Comparison of ENCODE assay signal across 8 cellular contexts in genomic region chr3:110314512-110315114, GRCh38.
DNase-seq lines count a peak whose midpoint lies in the region; ATAC-seq, FAIRE-seq and TF ChIP-seq lines count a peak whose summit lies in the region.

No MANE protein-coding gene starts in this region.

- no TSS peak for BruUV-seq in HepG2 (replicated peaks; lab: Mats Ljungman, UMichigan)

- CTCF ChIA-PET in activated B cell treated with CpG ODN at 0.5 μM for 24 hours (lab: Charles Lee) (interaction anchor here (0.5 to 2.3 kb wide), 16 partner anchors 9 to 1729 kb away, joined by 3 to 16 read pairs (median 4); no protein-coding TSS in a partner anchor), HepG2 (lab: Yijun Ruan, JAX; ENCODE audit: low intra/inter-chr PET ratio, low total read pairs) (no interaction called here)

- H3K27ac Mint-ChIP-seq in activated B cell treated with CpG ODN at 0.5 μM for 24 hours = no peak overlapping the region
- no peak overlapping the region for H3K27ac Mint-ChIP-seq in central memory CD8-positive, alpha-beta T cell (ENCODE audit: low read depth)

- intact Hi-C loops in activated B cell treated with CpG ODN at 0.5 μM for 24 hours (cut with micrococcal nuclease) (loop anchor here (1.0 to 5.0 kb wide), 7 partner anchors 582 to 1826 kb away; no protein-coding TSS in a partner anchor), HepG2 (cut with micrococcal nuclease; ENCODE audit: unreplicated experiment) (loop anchor here (1.0 to 10.0 kb wide), 4 partner anchors 582 to 1040 kb away; no protein-coding TSS in a partner anchor)

- no peak for TF ChIP-seq EP300 in HepG2 (IDR thresholded peaks at IDR 0.05; ENCODE audit: low read depth in 2 of 2, low read length in 2 of 2)
- TF ChIP-seq EP300 in HepG2 (CRISPR knock-in tag; IDR thresholded peaks at IDR 0.05; ENCODE audit: borderline replicate concordance) = no peak

- H3K27ac ChIP-seq in HepG2 (ENCODE audit: extremely low read length, insufficient read depth, low read length) = no peak overlapping the region

- H3K79me2 ChIP-seq in HepG2 (ENCODE audit: insufficient read depth, low read length) = no peaks in the 10 kb centered on the region

- no peak for TF ChIP-seq POLR2A in HepG2 (IDR thresholded peaks at IDR 0.05; ENCODE audit: insufficient read depth in 1 of 2, low read depth in 2 of 2, low read length in 2 of 2)

- H3K4me1 ChIP-seq in HepG2 (ENCODE audit: insufficient read depth, low read length) = no peaks in the 10 kb centered on the region

- in situ Hi-C loops in HepG2 (cut with HindIII; ENCODE audit: extremely low pct_ligation_motif_present, low pct_unique_long_range_greater_than_20kb) = no loop called here

- 2% methylated on average over 7 of the region's 7 CpGs for WGBS in HepG2 (ENCODE audit: low lambda C conversion rate)

- peak; percentile 78 for TF ChIP-seq CTCF in activated B cell treated with CpG ODN at 0.5 μM for 24 hours (IDR thresholded peaks at IDR 0.05)
- peak; percentile 77 for TF ChIP-seq CTCF in HepG2 (CRISPR knock-in tag; IDR thresholded peaks at IDR 0.05)

- no peak overlapping the region for H3K4me3 Mint-ChIP-seq in activated B cell treated with CpG ODN at 0.5 μM for 24 hours
- H3K4me3 Mint-ChIP-seq in central memory CD8-positive, alpha-beta T cell = no peak overlapping the region

- no peaks in the 10 kb centered on the region for H3K36me3 Mint-ChIP-seq in activated B cell treated with CpG ODN at 0.5 μM for 24 hours (ENCODE audit: low read depth)
- no peaks in the 10 kb centered on the region for H3K36me3 Mint-ChIP-seq in central memory CD8-positive, alpha-beta T cell (ENCODE audit: insufficient read depth)

- POLR2A ChIA-PET in activated B cell treated with CpG ODN at 0.5 μM for 24 hours (lab: Charles Lee) (no interaction called here), HepG2 (lab: Yijun Ruan, JAX) (no interaction called here)

- no peak overlapping the region for H2AFZ ChIP-seq in HepG2 (ENCODE audit: low read length)

- TF ChIP-seq RAD21 in HepG2 (CRISPR knock-in tag; IDR thresholded peaks at IDR 0.05) = no peak

- no peaks in the 10 kb centered on the region for H3K36me3 ChIP-seq in HepG2 (replicated peaks in 1 of 2; ENCODE audit: control insufficient read depth in 1 of 2, insufficient read depth in 2 of 2, low read length in 2 of 2)

- H3K4me1 Mint-ChIP-seq in activated B cell treated with CpG ODN at 0.5 μM for 24 hours = no peaks in the 10 kb centered on the region
- no peaks in the 10 kb centered on the region for H3K4me1 Mint-ChIP-seq in central memory CD8-positive, alpha-beta T cell

- no peak overlapping the region for H3K9ac ChIP-seq in HepG2 (ENCODE audit: insufficient read depth, low read depth, low read length)

- H3K4me2 ChIP-seq in HepG2 (ENCODE audit: low read depth, low read length) = no peak overlapping the region

- no peak overlapping the region for H3K4me3 ChIP-seq in HepG2 (replicated peaks in 1 of 3; ENCODE audit: insufficient read depth in 1 of 3, low read depth in 2 of 3, low read length in 3 of 3)

- peak; percentile 95 for ATAC-seq in GM18511 (IDR thresholded peaks at IDR 0.05; ENCODE audit: unreplicated experiment)
- ATAC-seq in HG02973 (IDR thresholded peaks at IDR 0.05; ENCODE audit: unreplicated experiment) = peak; percentile 91
- peak; percentile 71 for ATAC-seq in activated B cell treated with CpG ODN at 0.5 μM for 24 hours (ENCODE audit: low read depth)
- ATAC-seq in central memory CD8-positive, alpha-beta T cell (replicated peaks; ENCODE audit: extremely low read depth, poor library complexity, severe bottlenecking) = peak; percentile 62
- peak; percentile 78 for ATAC-seq in HepG2

- H3K9me3 ChIP-seq in HepG2 (ENCODE audit: low read length) = no peaks in the 10 kb centered on the region

- H4K20me1 ChIP-seq in HepG2 (ENCODE audit: insufficient read depth, low read length) = no peaks in the 10 kb centered on the region

- FAIRE-seq in HepG2 (lab: Jason Lieb, UNC) = peak; percentile 80

- DNase-seq in AG08396 (ENCODE audit: low spot score) = peak; percentile 13
- DNase-seq in NCI-H1930 (lab: John Stamatoyannopoulos, UW) = peak; percentile 28 to 43
- DNase-seq in activated B cell treated with CpG ODN at 0.5 μM for 24 hours = no peak
- peak; percentile 18 to 31 for DNase-seq in central memory CD8-positive, alpha-beta T cell (ENCODE audit: low spot score in 2 of 2)
- DNase-seq in HepG2 (ENCODE audit: low spot score) = peak; percentile 64
- DNase-seq in stimulated activated CD8-positive, alpha-beta memory T cell treated with anti-CD3 and anti-CD28 coated beads, Interleukin-12 subunit alpha, Interleukin-12 subunit beta, amount 100 ng/mL, for 1 hour (ENCODE audit: low read depth) = peak; percentile 36

- no peaks in the 10 kb centered on the region for H3K9me3 Mint-ChIP-seq in activated B cell treated with CpG ODN at 0.5 μM for 24 hours
- H3K9me3 Mint-ChIP-seq in central memory CD8-positive, alpha-beta T cell = no peaks in the 10 kb centered on the region

- H3K27me3 ChIP-seq in HepG2 (ENCODE audit: control insufficient read depth in 1 of 2, insufficient read depth in 2 of 2, low read length in 2 of 2) = no peaks in the 10 kb centered on the region

- no peaks in the 10 kb centered on the region for H3K27me3 Mint-ChIP-seq in activated B cell treated with CpG ODN at 0.5 μM for 24 hours
- H3K27me3 Mint-ChIP-seq in central memory CD8-positive, alpha-beta T cell = no peaks in the 10 kb centered on the region

TF ChIP-seq in HepG2, 621 proteins besides CTCF, POLR2A, EP300 and RAD21 (continues in another document):
- TF ChIP-seq DBP (CRISPR knock-in tag; IDR thresholded peaks at IDR 0.05; ENCODE audit: not compliant biosample characterization) (no peak), ARID2 (CRISPR knock-in tag; IDR thresholded peaks at IDR 0.05; ENCODE audit: borderline replicate concordance) (0 out of 2 replicates have a peak, but pooled peaks have one; percentile 39), SMC3 (IDR thresholded peaks at IDR 0.05; ENCODE audit: low read length) (peak; percentile 69), JARID2 (CRISPR knock-in tag; IDR thresholded peaks at IDR 0.05; ENCODE audit: insufficient replicate concordance) (no peak), HMGXB4 (CRISPR knock-in tag; IDR thresholded peaks at IDR 0.05; ENCODE audit: borderline replicate concordance in 1 of 2, low read depth in 1 of 2) (no peak), FOXA3 (CRISPR knock-in tag; IDR thresholded peaks at IDR 0.05) (peak; percentile 38; the same call in 1 of the 2 replicates), KLF11 (CRISPR knock-in tag; IDR thresholded peaks at IDR 0.05) (no peak), HHEX (CRISPR knock-in tag; IDR thresholded peaks at IDR 0.05) (no peak; the same call in 1 of the 2 replicates), ZBTB7B (CRISPR knock-in tag; IDR thresholded peaks at IDR 0.05) (no peak), TEAD3 (CRISPR knock-in tag; optimal IDR thresholded peaks at IDR 0.05; ENCODE audit: borderline replicate concordance) (peak; percentile 33), NR1H2 (CRISPR knock-in tag; IDR thresholded peaks at IDR 0.05; ENCODE audit: borderline replicate concordance, low read depth) (no peak), ZMYM4 (CRISPR knock-in tag; IDR thresholded peaks at IDR 0.05) (peak; percentile 33; the same call in 1 of the 2 replicates), TARDBP (CRISPR knock-in tag; IDR thresholded peaks at IDR 0.05) (no peak), GABPA (IDR thresholded peaks at IDR 0.05; ENCODE audit: low read depth, low read length) (no peak), GABPA (CRISPR knock-in tag; IDR thresholded peaks at IDR 0.05; ENCODE audit: low read depth) (no peak), STAG1 (CRISPR knock-in tag; IDR thresholded peaks at IDR 0.05) (peak; percentile 59), SNAPC5 (CRISPR knock-in tag; IDR thresholded peaks at IDR 0.05; ENCODE audit: borderline replicate concordance) (no peak), BCL6 (CRISPR knock-in tag; IDR thresholded peaks at IDR 0.05) (peak; percentile 24; the same call in 1 of the 2 replicates), CSRNP1 (CRISPR knock-in tag; IDR thresholded peaks at IDR 0.05) (no peak), SKI (IDR thresholded peaks at IDR 0.05; ENCODE audit: partially characterized antibody) (peak; percentile 34), ZNF331 (CRISPR knock-in tag; IDR thresholded peaks at IDR 0.05) (no peak; the same call in 1 of the 2 replicates)
